8 cellular contexts compared by ENCODE assay signal in genomic region chr16:18561727-18562314, GRCh38. TPM values are rescaled to one million over a fixed set of nuclear protein-coding genes. Genes with fewer than 3 reads are reported as not detected.
DNase-seq lines count a peak whose midpoint lies in the region; ATAC-seq and TF ChIP-seq lines count a peak whose summit lies in the region.
"Not testable (repeated sequence)": the region's sequence is repeated elsewhere in the genome, so short reads cannot be mapped to it uniquely, and the experiment has no call there.

Gene NOMO2, minus strand, starts transcription at chr16:18562097. Its CDS starts 57 bp downstream, at chr16:18562040.

- not testable (repeated sequence) for H2AK5ac ChIP-seq in mesenchymal stem cell (ENCODE audit: low read length, severe bottlenecking)

- H3K27ac Mint-ChIP-seq in effector memory CD8-positive, alpha-beta T cell: not testable (repeated sequence)

- H2AFZ ChIP-seq in OCI-LY3 (ENCODE audit: low read depth, low read length); mesenchymal stem cell (ENCODE audit: low read depth, low read length): not testable (repeated sequence)

- H3K23ac ChIP-seq in mesenchymal stem cell (ENCODE audit: low read length in 2 of 2): not testable (repeated sequence)

- H3K4me3 ChIP-seq in OCI-LY3 (ENCODE audit: low read length): peak within 1 kb of the TSS; percentile 73
- peak within 1 kb of the TSS; percentile 61 to 70 for H3K4me3 ChIP-seq in mesenchymal stem cell (ENCODE audit: insufficient read depth in 1 of 2, low read depth in 1 of 2, low read length in 2 of 2)

- H3K4me1 ChIP-seq in OCI-LY3 (ENCODE audit: low read length); mesenchymal stem cell (ENCODE audit: control insufficient read depth, insufficient read depth, low read depth, low read length): not testable (repeated sequence)

- not testable (repeated sequence) for TF ChIP-seq CTCF in OCI-LY3 (IDR thresholded peaks at IDR 0.05; ENCODE audit: low read depth, low read length)

- H3K9me3 Mint-ChIP-seq in effector memory CD8-positive, alpha-beta T cell: not testable (repeated sequence)

- not testable (repeated sequence) for H2BK120ac ChIP-seq in mesenchymal stem cell (ENCODE audit: low read depth, low read length)

- not testable (repeated sequence) for H3K79me1 ChIP-seq in mesenchymal stem cell (replicated peaks; ENCODE audit: low read length, poor library complexity, severe bottlenecking)

- H3K36me3 Mint-ChIP-seq in effector memory CD8-positive, alpha-beta T cell (ENCODE audit: insufficient read depth): not testable (repeated sequence)

- peak within 1 kb of the TSS in 1 of 2 experiments; percentile 57 for H3K18ac ChIP-seq in mesenchymal stem cell (ENCODE audit: low read depth in 1 of 2, low read length in 2 of 2)

- H3K27me3 ChIP-seq in OCI-LY3 (ENCODE audit: low read depth, low read length); mesenchymal stem cell (ENCODE audit: control insufficient read depth in 1 of 2, insufficient read depth in 1 of 2, low read length in 2 of 2): not testable (repeated sequence)

- no CpG with 5 or more reads among the region's 66 CpGs for WGBS in mesenchymal stem cell

- H3K4me2 ChIP-seq in OCI-LY3 (ENCODE audit: low read length) (0 out of 2 replicates have a peak within 1 kb of the TSS, but pooled peaks have one; percentile 30), mesenchymal stem cell (ENCODE audit: low read length, poor library complexity, severe bottlenecking) (peak within 1 kb of the TSS; percentile 43)

- not testable (repeated sequence) for H3K4ac ChIP-seq in mesenchymal stem cell (ENCODE audit: low read depth in 1 of 2, low read length in 2 of 2)

- peak within 1 kb of the TSS; percentile 47 for H3K9ac ChIP-seq in OCI-LY3 (ENCODE audit: low read length)
- H3K9ac ChIP-seq in mesenchymal stem cell (ENCODE audit: low read length): peak within 1 kb of the TSS; percentile 61

- H2BK5ac ChIP-seq in mesenchymal stem cell (ENCODE audit: low read depth, low read length, poor library complexity, severe bottlenecking): not testable (repeated sequence)

- DNase-seq in A172 (ENCODE audit: low spot score): not testable (repeated sequence)
- DNase-seq in activated T-cell treated with anti-CD3 and anti-CD28 coated beads for 24 hours (ENCODE audit: low read depth) (peak; percentile 91), mesenchymal stem cell (peak; percentile 11)
- peak; percentile 86 to 91 (median 91) for DNase-seq in effector memory CD8-positive, alpha-beta T cell
- peak; percentile 80 to 83 for DNase-seq in stimulated activated CD4-positive, alpha-beta T cell treated with anti-CD3 and anti-CD28 coated beads, Interleukin-1b, Interleukin-23, amount 100 ng/mL, for 4 hours (ENCODE audit: low read depth in 2 of 2)

- not testable (repeated sequence) for H3K9me3 ChIP-seq in OCI-LY3 (ENCODE audit: insufficient read depth, low read length); mesenchymal stem cell (ENCODE audit: control insufficient read depth, low read length)

- H3K4me3 Mint-ChIP-seq in effector memory CD8-positive, alpha-beta T cell: peak within 1 kb of the TSS; percentile 65 to 67

- H3K79me2 ChIP-seq in OCI-LY3 (ENCODE audit: low read length): peaks cover 26% of the 10 kb centered on the region

- not testable (repeated sequence) for H3K14ac ChIP-seq in mesenchymal stem cell (ENCODE audit: low read length in 2 of 2)

- not testable (repeated sequence) for H3K27ac ChIP-seq in OCI-LY3 (ENCODE audit: low read length); mesenchymal stem cell (ENCODE audit: low read length, poor library complexity, severe bottlenecking)

- ATAC-seq in GM19035 (IDR thresholded peaks at IDR 0.05; ENCODE audit: unreplicated experiment) (peak; percentile 92), HG03039 (IDR thresholded peaks at IDR 0.05; ENCODE audit: unreplicated experiment) (peak; percentile 93)
- peak; percentile 92 for ATAC-seq in effector memory CD8-positive, alpha-beta T cell (replicated peaks)

- H4K91ac ChIP-seq in mesenchymal stem cell (ENCODE audit: low read length): not testable (repeated sequence)

- H2BK12ac ChIP-seq in mesenchymal stem cell (ENCODE audit: low read length in 2 of 2): not testable (repeated sequence)

- not testable (repeated sequence) for H3K27me3 Mint-ChIP-seq in effector memory CD8-positive, alpha-beta T cell

- not testable (repeated sequence) for H3K4me1 Mint-ChIP-seq in effector memory CD8-positive, alpha-beta T cell (ENCODE audit: low read depth in 2 of 2)

- not testable (repeated sequence) for H3K36me3 ChIP-seq in OCI-LY3 (replicated peaks; ENCODE audit: low read depth, low read length); mesenchymal stem cell (ENCODE audit: control insufficient read depth in 1 of 2, insufficient read depth in 2 of 2, low read depth in 1 of 2, low read length in 2 of 2)

- H4K8ac ChIP-seq in mesenchymal stem cell (ENCODE audit: low read length): not testable (repeated sequence)

- not testable (repeated sequence) for H2BK15ac ChIP-seq in mesenchymal stem cell (ENCODE audit: low read depth, poor library complexity, severe bottlenecking)

- not testable (repeated sequence) for H4K20me1 ChIP-seq in OCI-LY3 (ENCODE audit: insufficient read depth, low read length)

RNA-seq across cellular contexts. Expression of gene NOMO2, which starts in this region (rescaled TPM):
- total RNA-seq in A172 (2014; rRNA removed; shearing (Covaris generic)): 80.7 and 106 TPM in 2 replicates
- 201 TPM for polyA plus RNA-seq in mesenchymal stem cell (2013, experiment 1 of 2)
- polyA plus RNA-seq in mesenchymal stem cell (2013, experiment 2 of 2): 200 TPM
